8 cellular contexts compared by ENCODE assay signal in the genomic region with DNA sequence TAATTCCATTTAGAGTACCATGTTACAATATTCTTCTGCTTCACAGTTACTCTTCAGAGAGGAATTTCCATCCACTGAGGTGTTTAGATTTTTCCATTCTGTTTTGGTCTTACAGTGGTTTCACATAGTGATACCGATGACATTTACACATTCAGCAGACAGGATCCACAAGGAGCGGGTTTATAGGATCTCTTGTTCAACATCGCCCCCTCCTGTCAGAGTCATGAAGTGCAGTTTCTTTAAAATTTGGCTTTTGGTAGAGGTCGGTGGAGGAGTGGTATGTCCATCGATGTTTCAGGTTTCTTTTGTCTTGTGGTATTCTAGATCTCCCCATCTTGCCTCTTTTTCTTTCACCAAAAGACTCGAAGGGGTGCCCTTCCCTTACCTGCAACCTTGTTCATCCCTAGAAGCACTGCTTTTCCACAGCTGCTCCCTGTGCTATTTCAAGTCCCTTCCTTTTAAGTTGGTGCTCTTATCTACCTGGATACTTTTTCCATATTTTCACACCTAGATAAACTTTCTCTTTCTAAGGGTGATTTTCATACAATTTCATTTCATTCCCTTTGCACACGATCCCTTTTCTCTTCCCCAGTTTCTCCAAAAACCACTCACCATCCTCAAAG.
DNase-seq lines count a peak whose midpoint lies in the region; ATAC-seq and TF ChIP-seq lines count a peak whose summit lies in the region.

No MANE protein-coding gene starts in this region.

- TF ChIP-seq CTCF in SK-N-SH (IDR thresholded peaks at IDR 0.05): peak; percentile 86
- peak; percentile 83 for TF ChIP-seq CTCF in choroid plexus epithelial cell (conservative IDR thresholded peaks at IDR 0.05; ENCODE audit: low read depth, low read length)

- CTCF ChIA-PET in SK-N-SH (lab: Yijun Ruan, JAX): interaction anchor here (0.6 to 3.0 kb wide), 47 partner anchors 8 to 592 kb away, joined by 3 to 64 read pairs (median 4); no protein-coding TSS in a partner anchor

- no peak overlapping the region; a peak in 1 of 4 replicates for H3K4me3 ChIP-seq in SK-N-SH (ENCODE audit: low read depth in 2 of 2, low read length in 1 of 2)
- no peak overlapping the region for H3K4me3 ChIP-seq in choroid plexus epithelial cell (ENCODE audit: low read depth, low read length)

- H3K36me3 Mint-ChIP-seq in stimulated activated effector memory CD8-positive, alpha-beta T cell treated with anti-CD3 and anti-CD28 coated beads, Interleukin-12 subunit alpha, Interleukin-12 subunit beta, amount 100 ng/mL, for 72 hours: peaks cover 57% of the 10 kb centered on the region

- 26% methylated on average over 7 of the region's 7 CpGs for WGBS in SK-N-SH (ENCODE audit: low lambda C conversion rate)

- no peaks in the 10 kb centered on the region for H3K9me3 ChIP-seq in SK-N-SH

- H3K4me2 ChIP-seq in SK-N-SH: no peak overlapping the region

- POLR2A ChIA-PET in SK-N-SH (lab: Yijun Ruan, JAX): interaction anchor here (0.7 kb wide), 1 partner anchor 530 kb away, joined by 3 read pairs; no protein-coding TSS in a partner anchor

- H3K9me2 ChIP-seq in SK-N-SH: no peaks in the 10 kb centered on the region

- ATAC-seq in left colon: peak; percentile 67
- peak; percentile 51 for ATAC-seq in stimulated activated effector memory CD8-positive, alpha-beta T cell treated with anti-CD3 and anti-CD28 coated beads, Interleukin-12 subunit alpha, Interleukin-12 subunit beta, amount 100 ng/mL, for 72 hours
- ATAC-seq in HG03045 (IDR thresholded peaks at IDR 0.05; ENCODE audit: unreplicated experiment): no peak

- DNase-seq in activated T-cell treated with anti-CD3 and anti-CD28 coated beads, Interleukin-2, amount 50 U/mL, for 48 hours: peak; percentile 57 to 60
- DNase-seq in activated T-cell treated with anti-CD3 and anti-CD28 coated beads, Interleukin-2, amount 50 U/mL, for 1 hour: no peak
- DNase-seq in MV-4-11 (lab: John Stamatoyannopoulos, UW): peak; percentile 45
- DNase-seq in SK-N-SH: peak; percentile 75
- DNase-seq in choroid plexus epithelial cell (ENCODE audit: low read depth): peak; percentile 90
- peak in 1 of 2 donors; percentile 39 for DNase-seq in left colon
- peak; percentile 46 to 79 for DNase-seq in stimulated activated effector memory CD8-positive, alpha-beta T cell treated with anti-CD3 and anti-CD28 coated beads, Interleukin-12 subunit alpha, Interleukin-12 subunit beta, amount 100 ng/mL, for 72 hours (ENCODE audit: low spot score in 2 of 2)

- H3F3A ChIP-seq in SK-N-SH (replicated peaks; ENCODE audit: insufficient read depth): peaks cover 16% of the 10 kb centered on the region

- H4K20me1 ChIP-seq in SK-N-SH (ENCODE audit: insufficient read depth): no peaks in the 10 kb centered on the region

- H3K9me3 Mint-ChIP-seq in stimulated activated effector memory CD8-positive, alpha-beta T cell treated with anti-CD3 and anti-CD28 coated beads, Interleukin-12 subunit alpha, Interleukin-12 subunit beta, amount 100 ng/mL, for 72 hours: no peaks in the 10 kb centered on the region

- peak; percentile 95 for TF ChIP-seq RAD21 in SK-N-SH (IDR thresholded peaks at IDR 0.05; ENCODE audit: low read length)

- H2AFZ ChIP-seq in SK-N-SH (ENCODE audit: low read depth): no peak overlapping the region

- TF ChIP-seq EP300 in SK-N-SH (IDR thresholded peaks at IDR 0.05; ENCODE audit: borderline replicate concordance in 1 of 2, low read depth in 1 of 2, low read length in 1 of 2): no peak

- peaks cover 25 to 32% of the 10 kb centered on the region in 2 experiments for H3K36me3 ChIP-seq in SK-N-SH (replicated peaks in 1 of 2; ENCODE audit: control insufficient read depth in 1 of 2, insufficient read depth in 2 of 2, low read length in 1 of 2)

- no peaks in the 10 kb centered on the region for H3K27me3 ChIP-seq in SK-N-SH (ENCODE audit: insufficient read depth)

- H3K4me3 Mint-ChIP-seq in stimulated activated effector memory CD8-positive, alpha-beta T cell treated with anti-CD3 and anti-CD28 coated beads, Interleukin-12 subunit alpha, Interleukin-12 subunit beta, amount 100 ng/mL, for 72 hours: no peak overlapping the region

- H3K4me1 Mint-ChIP-seq in stimulated activated effector memory CD8-positive, alpha-beta T cell treated with anti-CD3 and anti-CD28 coated beads, Interleukin-12 subunit alpha, Interleukin-12 subunit beta, amount 100 ng/mL, for 72 hours: no peaks in the 10 kb centered on the region

- intact Hi-C loops in left colon (cut with DNase I, micrococcal nuclease): no loop called here

- no peak overlapping the region for H3K27ac Mint-ChIP-seq in stimulated activated effector memory CD8-positive, alpha-beta T cell treated with anti-CD3 and anti-CD28 coated beads, Interleukin-12 subunit alpha, Interleukin-12 subunit beta, amount 100 ng/mL, for 72 hours

- H3K9ac ChIP-seq in SK-N-SH: no peak overlapping the region

- H3K27ac ChIP-seq in SK-N-SH (ENCODE audit: low read depth in 2 of 2, low read length in 1 of 2): 0 out of 4 replicates have a peak overlapping the region, but pooled peaks of 1 of the 2 experiments have one; percentile 4

- H3K4me1 ChIP-seq in SK-N-SH (ENCODE audit: control insufficient read depth in 1 of 2, insufficient read depth in 2 of 2, low read depth in 1 of 2, low read length in 1 of 2): peaks cover 0 to 17% of the 10 kb centered on the region in 2 experiments; a peak in 2 of 4 replicates

- no peaks in the 10 kb centered on the region for H3K79me2 ChIP-seq in SK-N-SH (ENCODE audit: insufficient read depth)

TF ChIP-seq in SK-N-SH, 30 proteins besides CTCF, POLR2A, EP300 and RAD21:
- TF ChIP-seq, protein P1, sequence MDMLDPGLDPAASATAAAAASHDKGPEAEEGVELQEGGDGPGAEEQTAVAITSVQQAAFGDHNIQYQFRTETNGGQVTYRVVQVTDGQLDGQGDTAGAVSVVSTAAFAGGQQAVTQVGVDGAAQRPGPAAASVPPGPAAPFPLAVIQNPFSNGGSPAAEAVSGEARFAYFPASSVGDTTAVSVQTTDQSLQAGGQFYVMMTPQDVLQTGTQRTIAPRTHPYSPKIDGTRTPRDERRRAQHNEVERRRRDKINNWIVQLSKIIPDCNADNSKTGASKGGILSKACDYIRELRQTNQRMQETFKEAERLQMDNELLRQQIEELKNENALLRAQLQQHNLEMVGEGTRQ (IDR thresholded peaks at IDR 0.05; ENCODE audit: borderline replicate concordance, low read depth, low read length): no peak
- TF ChIP-seq, protein P2, sequence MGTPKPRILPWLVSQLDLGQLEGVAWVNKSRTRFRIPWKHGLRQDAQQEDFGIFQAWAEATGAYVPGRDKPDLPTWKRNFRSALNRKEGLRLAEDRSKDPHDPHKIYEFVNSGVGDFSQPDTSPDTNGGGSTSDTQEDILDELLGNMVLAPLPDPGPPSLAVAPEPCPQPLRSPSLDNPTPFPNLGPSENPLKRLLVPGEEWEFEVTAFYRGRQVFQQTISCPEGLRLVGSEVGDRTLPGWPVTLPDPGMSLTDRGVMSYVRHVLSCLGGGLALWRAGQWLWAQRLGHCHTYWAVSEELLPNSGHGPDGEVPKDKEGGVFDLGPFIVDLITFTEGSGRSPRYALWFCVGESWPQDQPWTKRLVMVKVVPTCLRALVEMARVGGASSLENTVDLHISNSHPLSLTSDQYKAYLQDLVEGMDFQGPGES (IDR thresholded peaks at IDR 0.05; ENCODE audit: low read depth, low read length): no peak
- no peak for TF ChIP-seq TAF1 (IDR thresholded peaks at IDR 0.05; ENCODE audit: borderline replicate concordance, low read depth, low read length)
- peak; percentile 85 for TF ChIP-seq SMC3 (IDR thresholded peaks at IDR 0.05; ENCODE audit: low read depth, low read length)
- TF ChIP-seq, protein P3, sequence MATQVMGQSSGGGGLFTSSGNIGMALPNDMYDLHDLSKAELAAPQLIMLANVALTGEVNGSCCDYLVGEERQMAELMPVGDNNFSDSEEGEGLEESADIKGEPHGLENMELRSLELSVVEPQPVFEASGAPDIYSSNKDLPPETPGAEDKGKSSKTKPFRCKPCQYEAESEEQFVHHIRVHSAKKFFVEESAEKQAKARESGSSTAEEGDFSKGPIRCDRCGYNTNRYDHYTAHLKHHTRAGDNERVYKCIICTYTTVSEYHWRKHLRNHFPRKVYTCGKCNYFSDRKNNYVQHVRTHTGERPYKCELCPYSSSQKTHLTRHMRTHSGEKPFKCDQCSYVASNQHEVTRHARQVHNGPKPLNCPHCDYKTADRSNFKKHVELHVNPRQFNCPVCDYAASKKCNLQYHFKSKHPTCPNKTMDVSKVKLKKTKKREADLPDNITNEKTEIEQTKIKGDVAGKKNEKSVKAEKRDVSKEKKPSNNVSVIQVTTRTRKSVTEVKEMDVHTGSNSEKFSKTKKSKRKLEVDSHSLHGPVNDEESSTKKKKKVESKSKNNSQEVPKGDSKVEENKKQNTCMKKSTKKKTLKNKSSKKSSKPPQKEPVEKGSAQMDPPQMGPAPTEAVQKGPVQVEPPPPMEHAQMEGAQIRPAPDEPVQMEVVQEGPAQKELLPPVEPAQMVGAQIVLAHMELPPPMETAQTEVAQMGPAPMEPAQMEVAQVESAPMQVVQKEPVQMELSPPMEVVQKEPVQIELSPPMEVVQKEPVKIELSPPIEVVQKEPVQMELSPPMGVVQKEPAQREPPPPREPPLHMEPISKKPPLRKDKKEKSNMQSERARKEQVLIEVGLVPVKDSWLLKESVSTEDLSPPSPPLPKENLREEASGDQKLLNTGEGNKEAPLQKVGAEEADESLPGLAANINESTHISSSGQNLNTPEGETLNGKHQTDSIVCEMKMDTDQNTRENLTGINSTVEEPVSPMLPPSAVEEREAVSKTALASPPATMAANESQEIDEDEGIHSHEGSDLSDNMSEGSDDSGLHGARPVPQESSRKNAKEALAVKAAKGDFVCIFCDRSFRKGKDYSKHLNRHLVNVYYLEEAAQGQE (IDR thresholded peaks at IDR 0.05; ENCODE audit: low read depth, low read length): no peak
- no peak for TF ChIP-seq POLR2AphosphoS5 (IDR thresholded peaks at IDR 0.05; ENCODE audit: low read depth, low read length)
- no peak for TF ChIP-seq CHD2 (IDR thresholded peaks at IDR 0.05; ENCODE audit: low read length, partially characterized antibody)
- TF ChIP-seq TEAD4 (IDR thresholded peaks at IDR 0.05; ENCODE audit: borderline replicate concordance, insufficient read depth): no peak
- no peak for TF ChIP-seq ELF1 (IDR thresholded peaks at IDR 0.05)
